ENCODE assay signal across 8 cellular contexts in genomic region chr1:156385534-156386031, GRCh38. TPM values are rescaled to one million over a fixed set of nuclear protein-coding genes. Genes with fewer than 3 reads are reported as not detected.
DNase-seq lines count a peak whose midpoint lies in the region; ATAC-seq and TF ChIP-seq lines count a peak whose summit lies in the region.

No MANE protein-coding gene starts in this region.

- H3K4me1 ChIP-seq in adrenal gland (replicated peaks in 1 of 2) (no peaks in the 10 kb centered on the region), left ventricle myocardium inferior (peaks cover 8% of the 10 kb centered on the region), gastrocnemius medialis (no peaks in the 10 kb centered on the region)

- in situ Hi-C loops in gastrocnemius medialis (cut with MboI; ENCODE audit: low sequenced_read_pairs in 4 of 4): loop anchor here (5.0 to 10.0 kb wide), 4 partner anchors 47 to 229 kb away; partner anchors contain the start of genes GPATCH4 (in 3 of the 4) and HAPLN2 (in 1 of the 4)

- 12 to 26% (median 17%) methylated on average over 5 to 9 of the region's 9 CpGs for WGBS in adrenal gland, 4 donors

- H3K27ac ChIP-seq in adrenal gland: no peak overlapping the region
- H3K27ac ChIP-seq in left ventricle myocardium inferior (replicated peaks): no peak overlapping the region
- no peak overlapping the region for H3K27ac ChIP-seq in gastrocnemius medialis

- intact Hi-C loops in adrenal gland (cut with DNase I) (loop anchor here (2.0 to 10.0 kb wide), 3 partner anchors 59 to 229 kb away; partner anchors contain the start of gene HAPLN2 (in 1 of the 2)), left ventricle myocardium inferior (cut with micrococcal nuclease) (loop anchor here (5.0 kb wide), 1 partner anchor 42 kb away; no protein-coding TSS in a partner anchor), gastrocnemius medialis (cut with DNase I; ENCODE audit: low total_unique reads) (loop anchor here (1.0 to 10.0 kb wide), 3 partner anchors 60 to 223 kb away; no protein-coding TSS in a partner anchor)

- TF ChIP-seq CTCF in adrenal gland (IDR thresholded peaks at IDR 0.05): peak; percentile 87 to 98 (median 93)
- TF ChIP-seq CTCF in left ventricle myocardium inferior (IDR thresholded peaks at IDR 0.05; ENCODE audit: borderline replicate concordance): peak; percentile 86
- TF ChIP-seq CTCF in gastrocnemius medialis (IDR thresholded peaks at IDR 0.05 in 4 of 5, conservative IDR thresholded peaks at IDR 0.05 in 1 of 5): peak; percentile 83 to 96 (median 93)

- H3K4me3 ChIP-seq in adrenal gland: no peak overlapping the region
- H3K4me3 ChIP-seq in left ventricle myocardium inferior: no peak overlapping the region
- no peak overlapping the region for H3K4me3 ChIP-seq in gastrocnemius medialis

- DNase-seq in GM04504 (ENCODE audit: low read depth): peak; percentile 32
- DNase-seq in NCI-H146 treated with DMSO at 0.1 percent for 48 hours (lab: John Stamatoyannopoulos, UW; ENCODE audit: unreplicated experiment): peak; percentile 41
- peak; percentile 33 to 75 (median 63) for DNase-seq in T-helper 1 cell
- peak; percentile 27 to 77 (median 60) for DNase-seq in adrenal gland
- peak; percentile 41 for DNase-seq in left ventricle myocardium inferior
- peak in 1 of 2 donors; percentile 31 for DNase-seq in gastrocnemius medialis

- ATAC-seq in gastrocnemius medialis: peak; percentile 73
- ATAC-seq in HG03159 (IDR thresholded peaks at IDR 0.05; ENCODE audit: unreplicated experiment): no peak
- ATAC-seq in GM18858 (IDR thresholded peaks at IDR 0.05; ENCODE audit: unreplicated experiment): no peak

- TF ChIP-seq POLR2A in adrenal gland (IDR thresholded peaks at IDR 0.05) (no peak), gastrocnemius medialis (IDR thresholded peaks at IDR 0.05) (no peak)

- H3K9me3 ChIP-seq in adrenal gland (replicated peaks in 1 of 3): no peaks in the 10 kb centered on the region
- H3K9me3 ChIP-seq in left ventricle myocardium inferior (replicated peaks): no peaks in the 10 kb centered on the region
- H3K9me3 ChIP-seq in gastrocnemius medialis: no peaks in the 10 kb centered on the region

- H3K36me3 ChIP-seq in adrenal gland (replicated peaks in 1 of 2) (no peaks in the 10 kb centered on the region), left ventricle myocardium inferior (no peaks in the 10 kb centered on the region), gastrocnemius medialis (no peaks in the 10 kb centered on the region)

- H3K27me3 ChIP-seq in adrenal gland (peaks cover 29% of the 10 kb centered on the region), left ventricle myocardium inferior (ENCODE audit: low read depth) (peaks cover 49% of the 10 kb centered on the region), gastrocnemius medialis (peaks cover 17 to 22% (median 20%) of the 10 kb centered on the region in 3 donors)

RNA-seq across cellular contexts. Expression of gene RHBG, which starts 16.6 kb away (rescaled TPM):
- total RNA-seq in adrenal gland: 1 to 10 TPM in 2 of 8 donors, under 1 TPM in 4, not detected in 2; 0.39 to 3.0 (median 0.99) TPM
- polyA plus RNA-seq in adrenal gland: 1 to 10 TPM in 2 of 3 donors, under 1 TPM in 1; 0.16 to 1.9 (median 1.6) TPM
- not detected for total RNA-seq in left ventricle myocardium inferior
- total RNA-seq in gastrocnemius medialis: not detected

RNA-seq across cellular contexts. Expression of gene TSACC, which starts 47.3 kb away (rescaled TPM):
- total RNA-seq in adrenal gland (1 to 10 TPM in 1 of 8 donors, under 1 TPM in 5, not detected in 2; 0.70 to 3.6 (median 0.80) TPM), left ventricle myocardium inferior (0.58 TPM), gastrocnemius medialis (not detected)
- polyA plus RNA-seq in adrenal gland: 1 to 10 TPM in 2 of 3 donors, not detected in 1; 3.1 to 3.4 TPM

RNA-seq across cellular contexts. Expression of gene CCT3, which starts 47.5 kb away (rescaled TPM):
- 100 to 1,000 TPM; 165 to 327 (median 258) TPM for total RNA-seq in adrenal gland
- 100 to 1,000 TPM; 108 to 357 (median 189) TPM for polyA plus RNA-seq in adrenal gland
- 123 TPM for total RNA-seq in left ventricle myocardium inferior
- 100 to 1,000 TPM; 147 to 189 (median 180) TPM for total RNA-seq in gastrocnemius medialis

Comparison
In these comparisons a context has a peak if more than half of its experiments do, and no peak if none do; other contexts are left out.
1. ATAC-seq: peak in gastrocnemius medialis (2 of 2); none in HG03159 (single experiment) and GM18858 (single experiment).
2. Peak in every context shown above with its lines, with median percentiles within 50 percentile points of each other: CTCF ChIP-seq.